In the genomic region with DNA sequence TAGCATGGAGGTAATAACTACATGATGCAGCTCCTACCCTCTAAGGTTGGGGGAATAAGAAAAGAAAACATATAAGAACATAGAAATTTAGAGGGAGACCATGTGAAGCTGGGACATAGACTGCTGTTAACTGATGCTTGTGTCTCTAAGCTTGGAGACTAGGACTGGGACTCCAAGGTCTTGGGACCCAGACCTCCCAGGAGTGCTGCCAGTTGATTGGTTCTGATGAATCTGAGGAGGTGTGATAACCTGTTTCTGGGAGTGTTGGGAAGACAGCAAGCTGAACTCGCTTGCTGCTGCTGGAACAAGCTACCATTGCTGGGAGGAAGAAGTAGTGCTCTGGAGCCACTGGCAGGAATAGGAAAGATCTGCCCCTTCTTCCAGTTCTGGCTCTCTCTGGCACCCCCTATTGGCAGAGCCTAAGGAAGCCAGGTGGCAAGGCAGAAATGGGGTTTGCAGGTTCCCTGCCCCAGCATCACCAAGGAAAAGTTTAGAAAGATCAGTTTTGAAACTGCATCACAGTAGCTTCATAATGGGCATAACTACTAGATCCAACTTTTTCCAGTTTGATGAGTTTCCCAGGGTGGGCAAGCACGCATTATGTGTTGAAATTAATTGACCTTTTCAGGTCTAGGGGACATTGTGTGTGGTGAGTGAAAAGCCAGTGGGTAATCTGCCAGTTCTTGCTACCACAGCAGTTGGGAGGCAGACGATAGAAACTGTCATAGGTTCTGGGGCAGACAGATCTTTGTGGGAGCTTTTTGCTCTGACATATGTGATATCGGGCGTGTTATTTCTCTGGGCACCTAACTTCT, we compare ENCODE assay signal across 8 cellular contexts.
A peak's percentile ranks its signal among the peaks of the same experiment; 100 is the strongest.
DNase-seq lines count a peak whose midpoint lies in the region; ATAC-seq and TF ChIP-seq lines count a peak whose summit lies in the region.

No MANE protein-coding gene starts in this region.

- no peak overlapping the region for H2AFZ ChIP-seq in GM23338

- H3K27me3 Mint-ChIP-seq in GM23338 (ENCODE audit: insufficient read depth, low read depth, poor library complexity), result peaks cover 3% of the 10 kb centered on the region
- no peaks in the 10 kb centered on the region for H3K27me3 Mint-ChIP-seq in osteocyte (ENCODE audit: unreplicated experiment)

- H3K27me3 ChIP-seq in BE2C (no peaks in the 10 kb centered on the region), GM23338 (ENCODE audit: insufficient read depth) (no peaks in the 10 kb centered on the region), tibial nerve (no peaks in the 10 kb centered on the region)

- no peak for TF ChIP-seq EP300 in tibial nerve (IDR thresholded peaks at IDR 0.05)

- DNase-seq in BE2C (peak; percentile 62), GM23338 (ENCODE audit: low spot score) (peak; percentile 91), RKO (ENCODE audit: low spot score) (peak; percentile 51), choroid plexus epithelial cell (ENCODE audit: low read depth) (no peak), osteocyte (ENCODE audit: extremely low spot score, unreplicated experiment) (no peak), tibial nerve (ENCODE audit: low spot score in 2 of 2) (no peak), sciatic nerve (ENCODE audit: low spot score) (no peak)
- DNase-seq in stimulated activated naive CD4-positive, alpha-beta T cell (lab: John Stamatoyannopoulos, UW), result no peak

- H3K36me3 ChIP-seq in BE2C (no peaks in the 10 kb centered on the region), GM23338 (ENCODE audit: insufficient read depth) (no peaks in the 10 kb centered on the region), tibial nerve (no peaks in the 10 kb centered on the region)

- H3F3A ChIP-seq in GM23338 (replicated peaks; ENCODE audit: low read depth), result no peaks in the 10 kb centered on the region

- peaks cover 41% of the 10 kb centered on the region for H4K20me1 ChIP-seq in GM23338 (replicated peaks; ENCODE audit: insufficient read depth)

- no peak overlapping the region for H3K4me2 ChIP-seq in GM23338

- H3K4me1 Mint-ChIP-seq in GM23338, result peaks cover 52% of the 10 kb centered on the region
- peaks cover 20% of the 10 kb centered on the region for H3K4me1 Mint-ChIP-seq in osteocyte (ENCODE audit: unreplicated experiment)

- H3K9me3 ChIP-seq in BE2C, result no peaks in the 10 kb centered on the region; the same call in 1 of the 2 replicates
- no peaks in the 10 kb centered on the region for H3K9me3 ChIP-seq in tibial nerve

- TF ChIP-seq CTCF in BE2C (IDR thresholded peaks at IDR 0.05; ENCODE audit: low read depth, low read length) (peak; percentile 90), GM23338 (conservative IDR thresholded peaks at IDR 0.05; ENCODE audit: low read depth in 2 of 2) (peak; percentile 88 to 91), choroid plexus epithelial cell (conservative IDR thresholded peaks at IDR 0.05; ENCODE audit: low read depth, low read length) (peak; percentile 68), osteocyte (IDR thresholded peaks at IDR 0.05) (peak; percentile 38), tibial nerve (IDR thresholded peaks at IDR 0.05) (peak in 1 of 5 experiments; percentile 32)

- H3K27ac ChIP-seq in GM23338 (ENCODE audit: low read depth) (0 out of 2 replicates have a peak overlapping the region, but pooled peaks have one; percentile 3), tibial nerve (no peak overlapping the region)

- WGBS in tibial nerve, 2 donors, result 95 to 99% methylated on average over 5 of the region's 5 CpGs

- H3K9me3 Mint-ChIP-seq in GM23338, result no peaks in the 10 kb centered on the region
- no peaks in the 10 kb centered on the region for H3K9me3 Mint-ChIP-seq in osteocyte (ENCODE audit: unreplicated experiment)

- no peak overlapping the region for H3K27ac Mint-ChIP-seq in GM23338
- H3K27ac Mint-ChIP-seq in osteocyte (ENCODE audit: unreplicated experiment), result no peak overlapping the region

- peak; percentile 91 for ATAC-seq in GM23338
- ATAC-seq in sciatic nerve, result no peak

- H3K4me3 ChIP-seq in BE2C (ENCODE audit: low read depth, low read length) (no peak overlapping the region), GM23338 (no peak overlapping the region), choroid plexus epithelial cell (ENCODE audit: low read depth, low read length) (no peak overlapping the region), tibial nerve (no peak overlapping the region)

- H3K36me3 Mint-ChIP-seq in GM23338 (ENCODE audit: low read depth) (no peaks in the 10 kb centered on the region), osteocyte (ENCODE audit: unreplicated experiment) (peaks cover 7% of the 10 kb centered on the region)

- H3K9me2 ChIP-seq in GM23338 (ENCODE audit: insufficient read depth), result no peaks in the 10 kb centered on the region

- peaks cover 24% of the 10 kb centered on the region for H3K4me1 ChIP-seq in BE2C
- H3K4me1 ChIP-seq in GM23338 (ENCODE audit: insufficient read depth), result peaks cover 14% of the 10 kb centered on the region
- H3K4me1 ChIP-seq in tibial nerve, result peaks cover 0 to 37% (median 10%) of the 10 kb centered on the region in 4 donors

- no peak for TF ChIP-seq POLR2A in tibial nerve (IDR thresholded peaks at IDR 0.05)

- H3K4me3 Mint-ChIP-seq in GM23338, result no peak overlapping the region
- H3K4me3 Mint-ChIP-seq in osteocyte (ENCODE audit: unreplicated experiment), result no peak overlapping the region

- intact Hi-C loops in sciatic nerve (cut with DNase I), result no loop called here

- peaks cover 88% of the 10 kb centered on the region for H3K79me2 ChIP-seq in GM23338 (replicated peaks; ENCODE audit: insufficient read depth)

TF ChIP-seq in GM23338, 12 proteins besides CTCF, POLR2A, EP300 and RAD21 (continues in another document):
- TF ChIP-seq REST (IDR thresholded peaks at IDR 0.05; ENCODE audit: unreplicated experiment), result no peak
- TF ChIP-seq CREB1 (CRISPR knock-in tag; IDR thresholded peaks at IDR 0.05; ENCODE audit: low read depth), result 0 out of 2 replicates have a peak, but pooled peaks have one; percentile 28

Comparison
In these comparisons a context has a peak if more than half of its experiments do, and no peak if none do; other contexts are left out.
1. DNase-seq: peak in BE2C (single experiment), GM23338 (single experiment) and RKO (single experiment); none in choroid plexus epithelial cell (single experiment), osteocyte (single experiment), tibial nerve (0 of 2), sciatic nerve (single experiment) and stimulated activated naive CD4-positive, alpha-beta T cell (0 of 6).